16 cellular contexts compared by ENCODE assay signal in the genomic region with DNA sequence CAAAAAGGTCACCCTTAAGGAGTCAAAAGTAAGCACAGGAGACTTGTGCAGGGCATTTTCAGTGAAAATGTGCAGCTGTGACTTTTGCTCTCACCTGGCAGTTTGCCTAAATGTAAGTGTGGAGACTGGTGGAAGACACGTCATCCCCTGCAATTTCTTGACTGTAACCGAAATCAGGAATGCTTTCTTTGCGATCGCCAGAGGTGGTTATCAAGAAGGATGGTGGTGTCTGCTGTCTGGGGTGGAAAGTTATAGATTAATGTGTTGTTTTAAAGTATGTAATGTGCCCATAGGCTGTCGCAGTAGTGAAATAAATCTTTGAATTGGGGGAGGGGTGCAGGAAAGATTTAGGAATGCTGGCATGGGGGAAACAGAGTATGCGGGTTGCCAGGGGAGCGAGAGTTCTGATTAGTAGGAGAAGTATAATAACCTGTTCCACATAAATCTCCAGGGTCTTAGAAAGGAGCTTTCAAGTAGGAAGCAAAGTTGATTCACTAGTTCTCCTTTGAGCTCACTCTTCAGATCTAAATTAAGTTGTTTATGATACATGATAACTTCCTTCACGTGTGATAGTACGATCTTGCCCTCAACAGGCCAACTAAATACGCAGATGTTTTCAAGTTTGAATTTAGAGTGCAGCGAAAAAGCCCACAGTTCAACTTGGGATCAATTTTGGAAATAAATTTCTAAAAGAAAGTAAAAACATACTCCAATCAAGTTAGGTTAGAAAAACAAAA.
DNase-seq lines count a peak whose midpoint lies in the region; ATAC-seq and TF ChIP-seq lines count a peak whose summit lies in the region.
"Had no signal": no experiment of that assay in that cellular context is flagged by ENCODE, and none has a peak within 500 bp of the region (broad histone marks: within the 10 kb centered on the region; RNA-seq: fewer than 3 reads in every experiment).

No MANE protein-coding gene starts in this region.

- no CpG with 5 or more reads among the region's 11 CpGs for WGBS in trophoblast cell (ENCODE audit: extremely low coverage, insufficient coverage, insufficient read length)
- WGBS in tibial nerve, 2 donors = 71 to 77% methylated on average over 11 of the region's 11 CpGs

- H3K9ac ChIP-seq in trophoblast cell (ENCODE audit: low read length) = no peak overlapping the region

- H4K8ac ChIP-seq in trophoblast cell (ENCODE audit: low read depth, low read length) = no peak overlapping the region

- H3K79me1 ChIP-seq in trophoblast cell (ENCODE audit: low read length) = no peaks in the 10 kb centered on the region

- H2AFZ ChIP-seq in trophoblast cell (ENCODE audit: insufficient read depth, low read length, poor library complexity) = no peak overlapping the region

- no peak overlapping the region for H3K4me2 ChIP-seq in trophoblast cell (ENCODE audit: low read length)
- H3K4me2 ChIP-seq: smooth muscle cell had no signal

- TF ChIP-seq POLR2A in tibial nerve (IDR thresholded peaks at IDR 0.05) (no peak), vagina (IDR thresholded peaks at IDR 0.05) (no peak)

- H3K4me3 ChIP-seq in fibroblast of mammary gland (ENCODE audit: control insufficient read depth, low read depth, low read length) (no peak overlapping the region), trophoblast cell (ENCODE audit: low read depth, low read length) (no peak overlapping the region), tibial nerve (no peak overlapping the region), vagina (no peak overlapping the region)
- H3K4me3 ChIP-seq: smooth muscle cell had no signal

- H3K18ac ChIP-seq in trophoblast cell (ENCODE audit: low read length) = no peak overlapping the region

- ATAC-seq in HG03025 (IDR thresholded peaks at IDR 0.05; ENCODE audit: low FRiP score, unreplicated experiment) (no peak), esophagus mucosa (no peak)
- ATAC-seq: T-helper 17 cell had no signal

- CTCF ChIA-PET in RWPE1 (lab: Yijun Ruan, JAX) = interaction anchor here (0.6 kb wide), 2 partner anchors 187 to 1757 kb away, joined by 3 read pairs; no protein-coding TSS in a partner anchor

- no peak overlapping the region for H2AK5ac ChIP-seq in trophoblast cell (ENCODE audit: low read length)

- no peak overlapping the region for H2BK5ac ChIP-seq in trophoblast cell (ENCODE audit: low read depth, low read length, poor library complexity)

- no peak overlapping the region for H4K91ac ChIP-seq in trophoblast cell (ENCODE audit: low read depth, low read length)

- peak; percentile 64 for DNase-seq in ELR (ENCODE audit: low read depth)
- DNase-seq in RWPE1 (ENCODE audit: low spot score) = peak; percentile 17
- peak; percentile 56 for DNase-seq in fibroblast of mammary gland (ENCODE audit: low read depth)
- DNase-seq in trophoblast cell = peak; percentile 53 to 80
- no peak for DNase-seq in tibial nerve (ENCODE audit: low spot score in 2 of 2)
- no peak for DNase-seq in vagina (ENCODE audit: extremely low spot score in 2 of 2)
- DNase-seq: activated CD4-positive, alpha-beta T cell treated with anti-CD3 and anti-CD28 coated beads, Interleukin-2, amount 50 U/mL, for 1 hour; activated gamma-delta T cell treated with Interleukin-2 at 50 U/mL for 16 hours; hypothalamus; midbrain; NCI-H1694; T-helper 17 cell had no signal

- no peak overlapping the region for H4K12ac ChIP-seq in trophoblast cell (ENCODE audit: low read depth, low read length)

- H2BK120ac ChIP-seq in trophoblast cell (ENCODE audit: insufficient read depth, low read length, poor library complexity) = no peak overlapping the region

- intact Hi-C loops in vagina (cut with DNase I) = no loop called here

- H3K9me3 ChIP-seq in trophoblast cell (ENCODE audit: insufficient read depth, low read depth, low read length) = no peaks in the 10 kb centered on the region
- no peaks in the 10 kb centered on the region for H3K9me3 ChIP-seq in tibial nerve
- no peaks in the 10 kb centered on the region for H3K9me3 ChIP-seq in vagina

- no peak overlapping the region for H3K4ac ChIP-seq in trophoblast cell (ENCODE audit: low read depth, low read length)

- TF ChIP-seq EP300 in tibial nerve (IDR thresholded peaks at IDR 0.05) = no peak

- H3K23ac ChIP-seq in trophoblast cell (ENCODE audit: low read length) = no peak overlapping the region

- H3K36me3 ChIP-seq in trophoblast cell (ENCODE audit: control insufficient read depth in 1 of 2, insufficient read depth in 2 of 2, low read length in 2 of 2) = no peaks in the 10 kb centered on the region
- no peaks in the 10 kb centered on the region for H3K36me3 ChIP-seq in tibial nerve
- H3K36me3 ChIP-seq in vagina = no peaks in the 10 kb centered on the region

- TF ChIP-seq CTCF in RWPE1 (conservative IDR thresholded peaks at IDR 0.05; ENCODE audit: low read depth) = no peak
- no peak for TF ChIP-seq CTCF in fibroblast of mammary gland (conservative IDR thresholded peaks at IDR 0.05; ENCODE audit: control insufficient read depth, insufficient read depth, low read depth, low read length)
- no peak for TF ChIP-seq CTCF in tibial nerve (IDR thresholded peaks at IDR 0.05)
- no peak for TF ChIP-seq CTCF in vagina (IDR thresholded peaks at IDR 0.05)

- no peaks in the 10 kb centered on the region for H3K79me2 ChIP-seq in trophoblast cell (ENCODE audit: control insufficient read depth, insufficient read depth, low read length, poor library complexity)

- H3K27ac ChIP-seq in RWPE1 = no peak overlapping the region
- H3K27ac ChIP-seq in trophoblast cell (ENCODE audit: low read depth, low read length) = no peak overlapping the region
- no peak overlapping the region for H3K27ac ChIP-seq in tibial nerve
- no peak overlapping the region for H3K27ac ChIP-seq in vagina
- H3K27ac ChIP-seq: C4-2B had no signal

- POLR2A ChIA-PET in RWPE1 (lab: Yijun Ruan, JAX; ENCODE audit: low non-redundant PET) = no interaction called here

- no peak overlapping the region for H2BK12ac ChIP-seq in trophoblast cell (ENCODE audit: low read length)

- no peak overlapping the region for H3K14ac ChIP-seq in trophoblast cell (ENCODE audit: low read length)

- H3K27me3 ChIP-seq in trophoblast cell (ENCODE audit: insufficient read depth, low read length) (no peaks in the 10 kb centered on the region), tibial nerve (no peaks in the 10 kb centered on the region), vagina (no peaks in the 10 kb centered on the region)

- H3K4me1 ChIP-seq in trophoblast cell (ENCODE audit: control insufficient read depth in 1 of 2, insufficient read depth in 2 of 2, low read length in 2 of 2) (no peaks in the 10 kb centered on the region), tibial nerve (no peaks in the 10 kb centered on the region), vagina (no peaks in the 10 kb centered on the region)

Comparison
In these comparisons a context has a peak if more than half of its experiments do, and no peak if none do; other contexts are left out.
1. DNase-seq: peak in ELR (single experiment), RWPE1 (single experiment), fibroblast of mammary gland (single experiment) and trophoblast cell (2 of 2); none in tibial nerve (0 of 2) and vagina (0 of 2).